Comparison of ENCODE assay signal across 14 cellular contexts in genomic region chr3:194272861-194273266, GRCh38.
DNase-seq lines count a peak whose midpoint lies in the region; ATAC-seq and TF ChIP-seq lines count a peak whose summit lies in the region.
"Had no signal": no experiment of that assay in that cellular context is flagged by ENCODE, and none has a peak within 500 bp of the region (broad histone marks: within the 10 kb centered on the region; RNA-seq: fewer than 3 reads in every experiment).

No MANE protein-coding gene starts in this region.

- no peak for ATAC-seq in left colon
- no peak for ATAC-seq in GM18498 (IDR thresholded peaks at IDR 0.05; ENCODE audit: unreplicated experiment)
- ATAC-seq: activated T-helper 17 cell treated with anti-CD3 and anti-CD28 coated beads, Interleukin-2, amount 50 U/mL, for 72 hours; right lobe of liver had no signal

- DNase-seq in COLO829 (ENCODE audit: low spot score) (peak; percentile 51), NCI-H69 (lab: John Stamatoyannopoulos, UW) (peak; percentile 17), fibroblast of villous mesenchyme (ENCODE audit: low read depth) (peak; percentile 83), posterior vena cava (ENCODE audit: low spot score) (peak; percentile 49), CD1c-positive myeloid dendritic cell (ENCODE audit: extremely low spot score) (no peak), NCI-H2196 (lab: John Stamatoyannopoulos, UW; ENCODE audit: unreplicated experiment) (no peak), left colon (no peak)
- DNase-seq: activated CD4-positive, alpha-beta T cell treated with anti-CD3 and anti-CD28 coated beads, Interleukin-2, amount 10 ng/mL, durations not matched to agents 24 days and 14 days; COR-L47; hippocampal formation; NCI-H187 treated with DMSO at 0.1 percent for 48 hours had no signal

- H3K4me3 ChIP-seq in fibroblast of villous mesenchyme (ENCODE audit: low read depth, low read length): no peak overlapping the region
- H3K4me3 ChIP-seq: right lobe of liver had no signal

- TF ChIP-seq CTCF in fibroblast of villous mesenchyme (IDR thresholded peaks at IDR 0.05; ENCODE audit: insufficient read depth, low read depth, low read length): no peak

- intact Hi-C loops in posterior vena cava (cut with DNase I) (loop anchor here in 1 of 2 donors (5.0 kb wide), 1 partner anchor 39 kb away; no protein-coding TSS in a partner anchor), left colon (cut with DNase I, micrococcal nuclease) (no loop called here)

Comparison
In these comparisons a context has a peak if more than half of its experiments do, and no peak if none do; other contexts are left out.
1. DNase-seq: peak in COLO829 (single experiment), NCI-H69 (single experiment), fibroblast of villous mesenchyme (single experiment) and posterior vena cava (single experiment); none in CD1c-positive myeloid dendritic cell (single experiment), NCI-H2196 (single experiment) and left colon (0 of 2).